Comparison of ENCODE assay signal across 17 cellular contexts in the genomic region with DNA sequence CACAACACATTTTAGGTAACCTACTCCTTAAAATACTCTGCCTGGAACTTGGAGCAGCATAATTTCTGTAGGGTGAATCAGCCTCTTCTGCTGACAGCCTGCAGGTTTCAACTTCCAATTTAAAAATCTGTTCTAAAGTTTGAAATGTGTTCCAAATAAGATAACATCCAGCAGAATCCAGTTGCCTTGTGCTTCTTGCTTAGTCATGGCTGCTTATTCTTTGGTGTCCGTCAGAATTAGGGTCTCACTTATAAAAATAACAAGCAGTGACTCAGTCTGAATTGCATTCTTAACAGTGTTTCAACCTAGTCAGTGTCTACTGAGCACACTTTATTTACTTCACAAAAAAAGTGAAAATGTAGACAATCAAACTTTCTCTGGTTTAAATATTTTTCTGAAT. TPM values are rescaled to one million over a fixed set of nuclear protein-coding genes. Genes with fewer than 3 reads are reported as not detected.
DNase-seq lines count a peak whose midpoint lies in the region; ATAC-seq and TF ChIP-seq lines count a peak whose summit lies in the region.
"Had no signal": no experiment of that assay in that cellular context is flagged by ENCODE, and none has a peak within 500 bp of the region (broad histone marks: within the 10 kb centered on the region; RNA-seq: fewer than 3 reads in every experiment).

No MANE protein-coding gene starts in this region.

- peaks cover 11% of the 10 kb centered on the region for H3K27me3 Mint-ChIP-seq in MCF 10A (ENCODE audit: insufficient read depth, unreplicated experiment)

- H3K4me3 ChIP-seq in HAP-1 = peak overlapping the region; percentile 65; the same call in 1 of the 2 replicates
- no peak overlapping the region for H3K4me3 ChIP-seq in effector memory CD4-positive, alpha-beta T cell (ENCODE audit: insufficient read depth, low read depth, low read length, poor library complexity, severe bottlenecking)
- H3K4me3 ChIP-seq: BLaER1 treated with 17β-estradiol and CSF1 and Interleukin-3, amounts not matched to agents 10 nM and 100 nM had no signal

- no peaks in the 10 kb centered on the region for H3K9me3 Mint-ChIP-seq in MCF 10A (ENCODE audit: unreplicated experiment)

- TF ChIP-seq CTCF in MCF 10A (IDR thresholded peaks at IDR 0.05; ENCODE audit: unreplicated experiment) = no peak

- no peak for ATAC-seq in GM18861 (IDR thresholded peaks at IDR 0.05; ENCODE audit: unreplicated experiment)
- ATAC-seq: activated CD8-positive, alpha-beta T cell treated with anti-CD3 and anti-CD28 coated beads, Interleukin-2, amount 10 ng/mL, durations not matched to agents 7 days and 5 days; left ventricle myocardium superior had no signal

- CTCF ChIA-PET in MCF 10A (lab: Yijun Ruan, JAX) = interaction anchor here (0.6 to 1.4 kb wide), 2 partner anchors 11 to 690 kb away, joined by 3 read pairs; no protein-coding TSS in a partner anchor

- no TSS peak for BruUV-seq in MCF 10A (replicated peaks; lab: Mats Ljungman, UMichigan)

- H3K27ac Mint-ChIP-seq in MCF 10A (ENCODE audit: low read depth, unreplicated experiment) = no peak overlapping the region
- H3K27ac Mint-ChIP-seq: activated CD8-positive, alpha-beta T cell treated with anti-CD3 and anti-CD28 coated beads, Interleukin-2, amount 10 ng/mL, durations not matched to agents 7 days and 5 days had no signal

- H3K4me1 ChIP-seq in HAP-1 = peaks cover 39% of the 10 kb centered on the region
- no peaks in the 10 kb centered on the region for H3K4me1 ChIP-seq in effector memory CD4-positive, alpha-beta T cell (ENCODE audit: control insufficient read depth, insufficient read depth, low read length, poor library complexity, severe bottlenecking)
- H3K4me1 ChIP-seq: BLaER1 treated with 17β-estradiol and CSF1 and Interleukin-3, amounts not matched to agents 10 nM and 100 nM had no signal

- H3K9me3 ChIP-seq in HAP-1 = no peaks in the 10 kb centered on the region
- no peaks in the 10 kb centered on the region for H3K9me3 ChIP-seq in effector memory CD4-positive, alpha-beta T cell (ENCODE audit: control insufficient read depth, low read length)

- intact Hi-C loops in MCF 10A (cut with micrococcal nuclease) = no loop called here

- H3K27ac ChIP-seq in effector memory CD4-positive, alpha-beta T cell (ENCODE audit: insufficient read depth, low read length, poor library complexity, severe bottlenecking) = no peak overlapping the region
- H3K27ac ChIP-seq: BLaER1 treated with 17β-estradiol and CSF1 and Interleukin-3, amounts not matched to agents 10 nM and 100 nM had no signal

- no peaks in the 10 kb centered on the region for H3K27me3 ChIP-seq in HAP-1 (ENCODE audit: low read depth)
- peaks cover 4% of the 10 kb centered on the region for H3K27me3 ChIP-seq in effector memory CD4-positive, alpha-beta T cell (replicated peaks; ENCODE audit: control insufficient read depth, insufficient read depth, low read length, poor library complexity, severe bottlenecking)
- H3K27me3 ChIP-seq: BLaER1 treated with 17β-estradiol and CSF1 and Interleukin-3, amounts not matched to agents 10 nM and 100 nM had no signal

- H3K4me3 Mint-ChIP-seq in MCF 10A (ENCODE audit: unreplicated experiment) = no peak overlapping the region
- H3K4me3 Mint-ChIP-seq: activated CD8-positive, alpha-beta T cell treated with anti-CD3 and anti-CD28 coated beads, Interleukin-2, amount 10 ng/mL, durations not matched to agents 7 days and 5 days had no signal

- peaks cover 32% of the 10 kb centered on the region for H3K4me1 Mint-ChIP-seq in MCF 10A (ENCODE audit: insufficient read depth, unreplicated experiment)

- POLR2A ChIA-PET in MCF 10A (lab: Yijun Ruan, JAX) = no interaction called here

- H3K36me3 ChIP-seq in HAP-1 (replicated peaks) = peaks cover 8% of the 10 kb centered on the region; the same call in 1 of the 2 replicates
- no peaks in the 10 kb centered on the region for H3K36me3 ChIP-seq in effector memory CD4-positive, alpha-beta T cell (ENCODE audit: control insufficient read depth, insufficient read depth, low read length)
- H3K36me3 ChIP-seq: BLaER1 treated with 17β-estradiol and CSF1 and Interleukin-3, amounts not matched to agents 10 nM and 100 nM had no signal

- in situ Hi-C loops in HAP-1 (cut with MboI; ENCODE audit: low sequenced_read_pairs) = no loop called here

- DNase-seq in HAP-1 (ENCODE audit: low spot score in 2 of 2) (no peak), astrocyte of the hippocampus (ENCODE audit: low read depth, low spot score) (peak; percentile 66), inferior parietal cortex (ENCODE audit: extremely low spot score) (peak; percentile 21), stromal cell of bone marrow (ENCODE audit: low read depth) (peak; percentile 19), MCF 10A (ENCODE audit: unreplicated experiment) (no peak)
- no peak for DNase-seq in effector memory CD4-positive, alpha-beta T cell
- DNase-seq: activated CD8-positive, alpha-beta T cell treated with anti-CD3 and anti-CD28 coated beads, Interleukin-2, amount 10 ng/mL, durations not matched to agents 7 days and 5 days; amygdala; DMS79; dorsolateral prefrontal cortex; left ventricle myocardium superior; MM.1S; NCI-H1930; NCI-H524 had no signal

- H3K36me3 Mint-ChIP-seq in MCF 10A (ENCODE audit: insufficient read depth, unreplicated experiment) = no peaks in the 10 kb centered on the region

RNA-seq across cellular contexts. Expression of gene CDH6, which starts 3.7 kb away (rescaled TPM):
- total RNA-seq in MCF 10A (2022) = not detected in 2 replicates
- total RNA-seq: activated CD8-positive, alpha-beta T cell treated with anti-CD3 and anti-CD28 coated beads, Interleukin-2, amount 10 ng/mL, durations not matched to agents 7 days and 5 days; OCI-LY7 had no signal

Comparison
In these comparisons a context has a peak if more than half of its experiments do, and no peak if none do; other contexts are left out.
1. DNase-seq: peak in astrocyte of the hippocampus (single experiment), inferior parietal cortex (single experiment) and stromal cell of bone marrow (single experiment); none in HAP-1 (0 of 2), MCF 10A (single experiment) and effector memory CD4-positive, alpha-beta T cell (0 of 3).